Comparison of ENCODE assay signal across 1 cellular context in the genomic region with DNA sequence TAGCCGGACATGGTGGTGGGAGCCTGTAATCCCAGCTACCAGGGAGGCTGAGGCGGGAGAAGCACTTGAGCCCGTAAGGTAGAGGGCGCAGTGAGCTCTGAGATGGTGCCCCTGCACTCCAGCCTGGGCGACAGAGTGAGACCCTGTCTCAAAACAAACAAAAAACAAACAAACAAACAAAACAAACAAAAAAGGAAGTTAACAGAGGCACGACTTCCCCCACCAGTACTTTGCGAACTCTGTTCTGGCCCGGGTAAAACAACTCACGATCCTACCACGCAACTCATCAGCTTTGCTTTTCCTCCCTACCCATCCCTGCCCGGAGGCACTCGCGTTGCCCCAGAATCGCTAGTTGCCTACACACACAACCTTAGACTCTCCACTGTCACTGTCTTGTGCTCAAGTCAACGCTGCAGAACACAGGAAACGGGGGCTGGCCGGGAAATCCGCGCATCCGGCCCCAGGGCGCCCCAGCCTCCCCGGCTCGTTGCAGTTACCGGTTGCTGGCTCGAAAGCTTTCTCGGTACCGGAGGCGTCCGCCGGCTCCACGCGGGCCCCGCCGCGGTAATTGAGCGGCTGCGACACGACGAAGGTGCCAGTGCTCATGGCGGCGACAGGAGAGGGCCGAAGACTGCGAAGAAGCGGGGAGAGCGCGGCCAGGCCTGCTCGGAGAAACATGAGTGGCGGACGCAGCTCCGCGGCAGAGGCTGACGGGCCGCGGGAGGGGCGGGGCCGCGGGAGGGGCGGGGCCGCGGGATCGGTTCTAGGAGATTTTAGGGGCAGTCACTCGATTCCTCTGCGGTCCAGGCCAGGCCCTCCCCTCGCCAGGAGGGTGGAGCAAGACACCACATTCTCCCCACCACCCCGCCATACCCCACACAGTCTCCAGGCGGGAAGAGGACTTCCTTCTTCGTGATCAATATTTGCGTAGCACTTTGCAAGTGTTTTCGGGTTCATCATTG.
TF ChIP-seq lines count a peak whose summit lies in the region.

A gene (minus strand): TSS at position 682 of the 962 bp plus-strand sequence. CDS start 4 bp downstream, at position 678.

TF ChIP-seq in HCT116, 20 proteins besides CTCF, POLR2A, EP300 and RAD21 (continued from another document):
- TF ChIP-seq, protein P1, sequence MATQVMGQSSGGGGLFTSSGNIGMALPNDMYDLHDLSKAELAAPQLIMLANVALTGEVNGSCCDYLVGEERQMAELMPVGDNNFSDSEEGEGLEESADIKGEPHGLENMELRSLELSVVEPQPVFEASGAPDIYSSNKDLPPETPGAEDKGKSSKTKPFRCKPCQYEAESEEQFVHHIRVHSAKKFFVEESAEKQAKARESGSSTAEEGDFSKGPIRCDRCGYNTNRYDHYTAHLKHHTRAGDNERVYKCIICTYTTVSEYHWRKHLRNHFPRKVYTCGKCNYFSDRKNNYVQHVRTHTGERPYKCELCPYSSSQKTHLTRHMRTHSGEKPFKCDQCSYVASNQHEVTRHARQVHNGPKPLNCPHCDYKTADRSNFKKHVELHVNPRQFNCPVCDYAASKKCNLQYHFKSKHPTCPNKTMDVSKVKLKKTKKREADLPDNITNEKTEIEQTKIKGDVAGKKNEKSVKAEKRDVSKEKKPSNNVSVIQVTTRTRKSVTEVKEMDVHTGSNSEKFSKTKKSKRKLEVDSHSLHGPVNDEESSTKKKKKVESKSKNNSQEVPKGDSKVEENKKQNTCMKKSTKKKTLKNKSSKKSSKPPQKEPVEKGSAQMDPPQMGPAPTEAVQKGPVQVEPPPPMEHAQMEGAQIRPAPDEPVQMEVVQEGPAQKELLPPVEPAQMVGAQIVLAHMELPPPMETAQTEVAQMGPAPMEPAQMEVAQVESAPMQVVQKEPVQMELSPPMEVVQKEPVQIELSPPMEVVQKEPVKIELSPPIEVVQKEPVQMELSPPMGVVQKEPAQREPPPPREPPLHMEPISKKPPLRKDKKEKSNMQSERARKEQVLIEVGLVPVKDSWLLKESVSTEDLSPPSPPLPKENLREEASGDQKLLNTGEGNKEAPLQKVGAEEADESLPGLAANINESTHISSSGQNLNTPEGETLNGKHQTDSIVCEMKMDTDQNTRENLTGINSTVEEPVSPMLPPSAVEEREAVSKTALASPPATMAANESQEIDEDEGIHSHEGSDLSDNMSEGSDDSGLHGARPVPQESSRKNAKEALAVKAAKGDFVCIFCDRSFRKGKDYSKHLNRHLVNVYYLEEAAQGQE (IDR thresholded peaks at IDR 0.05; ENCODE audit: low read depth), result no peak
- TF ChIP-seq, protein P2, sequence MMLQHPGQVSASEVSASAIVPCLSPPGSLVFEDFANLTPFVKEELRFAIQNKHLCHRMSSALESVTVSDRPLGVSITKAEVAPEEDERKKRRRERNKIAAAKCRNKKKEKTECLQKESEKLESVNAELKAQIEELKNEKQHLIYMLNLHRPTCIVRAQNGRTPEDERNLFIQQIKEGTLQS (IDR thresholded peaks at IDR 0.05), result no peak
- TF ChIP-seq, protein P3, sequence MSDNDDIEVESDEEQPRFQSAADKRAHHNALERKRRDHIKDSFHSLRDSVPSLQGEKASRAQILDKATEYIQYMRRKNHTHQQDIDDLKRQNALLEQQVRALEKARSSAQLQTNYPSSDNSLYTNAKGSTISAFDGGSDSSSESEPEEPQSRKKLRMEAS (IDR thresholded peaks at IDR 0.05), result peak; percentile 47; the same call in 1 of the 2 replicates
